In genomic region chr3:42855547-42856380, GRCh38 we compare ENCODE assay signal across 1 cellular context.
TF ChIP-seq lines count a peak whose summit lies in the region.

No MANE protein-coding gene starts in this region.

TF ChIP-seq in HepG2, 621 proteins besides CTCF, POLR2A, EP300 and RAD21 (continued from another document and continues in another):
- peak; percentile 97 for TF ChIP-seq ZNF710 (CRISPR knock-in tag; IDR thresholded peaks at IDR 0.05; ENCODE audit: borderline replicate concordance)
- peak; percentile 85 for TF ChIP-seq TCF7 (IDR thresholded peaks at IDR 0.05; ENCODE audit: low read depth)
- peak; percentile 27; the same call in 1 of the 2 replicates for TF ChIP-seq ZBTB25 (CRISPR knock-in tag; IDR thresholded peaks at IDR 0.05)
- TF ChIP-seq HNF1B (CRISPR knock-in tag; IDR thresholded peaks at IDR 0.05) = peak; percentile 18; the same call in 1 of the 2 replicates
- no peak for TF ChIP-seq KIAA2018 (CRISPR knock-in tag; IDR thresholded peaks at IDR 0.05; ENCODE audit: borderline replicate concordance)
- TF ChIP-seq TRIM24 (CRISPR knock-in tag; IDR thresholded peaks at IDR 0.05) = no peak
- peak; percentile 53; the same call in 1 of the 2 replicates for TF ChIP-seq SALL2 (CRISPR knock-in tag; IDR thresholded peaks at IDR 0.05)
- 0 out of 2 replicates have a peak, but pooled peaks have one; percentile 21 for TF ChIP-seq ERF (CRISPR knock-in tag; IDR thresholded peaks at IDR 0.05)
- 0 out of 2 replicates have a peak, but pooled peaks have one; percentile 82 for TF ChIP-seq REPIN1 (CRISPR knock-in tag; IDR thresholded peaks at IDR 0.05; ENCODE audit: borderline replicate concordance, low read depth)
- TF ChIP-seq POLR2AphosphoS5 (IDR thresholded peaks at IDR 0.05; ENCODE audit: low read depth, low read length) = no peak
- 0 out of 2 replicates have a peak, but pooled peaks have one; percentile 65 for TF ChIP-seq MYC (CRISPR knock-in tag; IDR thresholded peaks at IDR 0.05; ENCODE audit: borderline replicate concordance)
- peak; percentile 45; the same call in 1 of the 2 replicates for TF ChIP-seq ZSCAN5A (CRISPR knock-in tag; IDR thresholded peaks at IDR 0.05; ENCODE audit: borderline replicate concordance)
- peak; percentile 40 for TF ChIP-seq SKI (IDR thresholded peaks at IDR 0.05; ENCODE audit: partially characterized antibody)
- 0 out of 2 replicates have a peak, but pooled peaks have one; percentile 41 for TF ChIP-seq SATB2 (CRISPR knock-in tag; IDR thresholded peaks at IDR 0.05)
- TF ChIP-seq REL (CRISPR knock-in tag; conservative IDR thresholded peaks at IDR 0.05) = no peak
- TF ChIP-seq ZBTB37 (CRISPR knock-in tag; IDR thresholded peaks at IDR 0.05) = peak; percentile 81; the same call in 1 of the 2 replicates
- peak; percentile 71; the same call in 1 of the 2 replicates for TF ChIP-seq NFKB2 (CRISPR knock-in tag; IDR thresholded peaks at IDR 0.05; ENCODE audit: borderline replicate concordance)
- TF ChIP-seq ZNF776 (CRISPR knock-in tag; IDR thresholded peaks at IDR 0.05) = no peak
- no peak for TF ChIP-seq ISX (CRISPR knock-in tag; conservative IDR thresholded peaks at IDR 0.05)
- no peak for TF ChIP-seq SAFB2 (CRISPR knock-in tag; IDR thresholded peaks at IDR 0.05; ENCODE audit: borderline replicate concordance, low read depth)
- 0 out of 2 replicates have a peak, but pooled peaks have one; percentile 65 for TF ChIP-seq ZNF329 (CRISPR knock-in tag; IDR thresholded peaks at IDR 0.05; ENCODE audit: low read depth)
- peak; percentile 23 for TF ChIP-seq ZNF781 (CRISPR knock-in tag; IDR thresholded peaks at IDR 0.05; ENCODE audit: borderline replicate concordance, not compliant biosample characterization)
- TF ChIP-seq ZNF232 (CRISPR knock-in tag; IDR thresholded peaks at IDR 0.05; ENCODE audit: borderline replicate concordance) = peak; percentile 77; the same call in 1 of the 2 replicates
- 0 out of 2 replicates have a peak, but pooled peaks have one; percentile 48 for TF ChIP-seq PATZ1 (CRISPR knock-in tag; IDR thresholded peaks at IDR 0.05)
- no peak; the same call in 1 of the 2 replicates for TF ChIP-seq ARID2 (CRISPR knock-in tag; IDR thresholded peaks at IDR 0.05; ENCODE audit: borderline replicate concordance)
- 0 out of 2 replicates have a peak, but pooled peaks have one; percentile 89 for TF ChIP-seq TOE1 (CRISPR knock-in tag; IDR thresholded peaks at IDR 0.05)
- no peak for TF ChIP-seq GPN1 (CRISPR knock-in tag; IDR thresholded peaks at IDR 0.05; ENCODE audit: borderline replicate concordance)
- TF ChIP-seq ZNF17 (CRISPR knock-in tag; IDR thresholded peaks at IDR 0.05) = no peak
- TF ChIP-seq ZNF768 (CRISPR knock-in tag; IDR thresholded peaks at IDR 0.05) = no peak
- 0 out of 2 replicates have a peak, but pooled peaks have one; percentile 21 for TF ChIP-seq ZNF709 (CRISPR knock-in tag; IDR thresholded peaks at IDR 0.05)
- peak; percentile 85 for TF ChIP-seq RERE (CRISPR knock-in tag; IDR thresholded peaks at IDR 0.05; ENCODE audit: low read depth)
